In genomic region chr2:19911799-19912509, GRCh38 we compare ENCODE assay signal across 14 cellular contexts. TPM values are rescaled to one million over a fixed set of nuclear protein-coding genes. Genes with fewer than 3 reads are reported as not detected.
DNase-seq lines count a peak whose midpoint lies in the region; ATAC-seq, FAIRE-seq and TF ChIP-seq lines count a peak whose summit lies in the region.
"Had no signal": no experiment of that assay in that cellular context is flagged by ENCODE, and none has a peak within 500 bp of the region (broad histone marks: within the 10 kb centered on the region; RNA-seq: fewer than 3 reads in every experiment).

No MANE protein-coding gene starts in this region.

- no peak overlapping the region for H3K4me3 Mint-ChIP-seq in activated CD4-positive, alpha-beta T cell treated with anti-CD3 and anti-CD28 coated beads for 36 hours
- H3K4me3 Mint-ChIP-seq: activated CD8-positive, alpha-beta memory T cell treated with anti-CD3 and anti-CD28 coated beads, Interleukin-2, amount 10 ng/mL, durations not matched to agents 7 days and 5 days; natural killer cell had no signal

- intact Hi-C loops in PC-3 (cut with micrococcal nuclease) = loop anchor here (1.0 to 5.0 kb wide), 3 partner anchors 21 to 140 kb away; partner anchors contain the start of gene LAPTM4A
- intact Hi-C loops in activated CD4-positive, alpha-beta T cell treated with anti-CD3 and anti-CD28 coated beads for 36 hours (cut with DNase I, micrococcal nuclease) = no loop called here

- H2AFZ ChIP-seq in PC-3 (ENCODE audit: low read length) = no peak overlapping the region

- H3K9ac ChIP-seq in PC-3 (ENCODE audit: low read length) = no peak overlapping the region

- no peak for FAIRE-seq in GM12892 (lab: Jason Lieb, UNC)
- FAIRE-seq: D721Med had no signal

- H3K36me3 ChIP-seq in PC-3 (ENCODE audit: low read depth, low read length) = 0 out of 2 replicates have a peak, but pooled peaks cover 4% of the 10 kb centered on the region

- H3K79me2 ChIP-seq in PC-3 (ENCODE audit: low read length) = no peaks in the 10 kb centered on the region

- DNase-seq in ELF-1 (ENCODE audit: low read depth, low spot score) = peak; percentile 46
- DNase-seq in PC-3 = peak; percentile 99
- peak; percentile 79 for DNase-seq in choroid plexus epithelial cell (ENCODE audit: low read depth)
- DNase-seq in non-pigmented ciliary epithelial cell (ENCODE audit: low read depth) = peak; percentile 90
- no peak for DNase-seq in activated naive CD4-positive, alpha-beta T cell treated with anti-CD3 and anti-CD28 coated beads, Interleukin-2, amount 50 U/mL, for 16 hours
- DNase-seq in GM12892 (ENCODE audit: insufficient read length) = no peak
- no peak for DNase-seq in activated CD4-positive, alpha-beta T cell treated with anti-CD3 and anti-CD28 coated beads for 36 hours
- DNase-seq: activated CD8-positive, alpha-beta memory T cell treated with anti-CD3 and anti-CD28 coated beads, Interleukin-2, amount 10 ng/mL, durations not matched to agents 7 days and 5 days; amygdala; natural killer cell; NCI-H146 had no signal

- no peak for TF ChIP-seq CTCF in PC-3 (conservative IDR thresholded peaks at IDR 0.05; ENCODE audit: low read depth, low read length)
- TF ChIP-seq CTCF in choroid plexus epithelial cell (conservative IDR thresholded peaks at IDR 0.05; ENCODE audit: low read depth, low read length) = no peak

- ATAC-seq in PC-3 (peak; percentile 97), HG03108 (IDR thresholded peaks at IDR 0.05; ENCODE audit: unreplicated experiment) (no peak)
- ATAC-seq in activated CD4-positive, alpha-beta T cell treated with anti-CD3 and anti-CD28 coated beads for 36 hours = no peak
- ATAC-seq: activated CD8-positive, alpha-beta memory T cell treated with anti-CD3 and anti-CD28 coated beads, Interleukin-2, amount 10 ng/mL, durations not matched to agents 7 days and 5 days; natural killer cell had no signal

- peaks cover 4% of the 10 kb centered on the region for H3F3A ChIP-seq in PC-3 (ENCODE audit: low read length, unreplicated experiment)

- no peak overlapping the region for H3K27ac Mint-ChIP-seq in activated CD4-positive, alpha-beta T cell treated with anti-CD3 and anti-CD28 coated beads for 36 hours
- H3K27ac Mint-ChIP-seq: activated CD8-positive, alpha-beta memory T cell treated with anti-CD3 and anti-CD28 coated beads, Interleukin-2, amount 10 ng/mL, durations not matched to agents 7 days and 5 days; natural killer cell had no signal

- no peaks in the 10 kb centered on the region for H3K27me3 Mint-ChIP-seq in activated CD4-positive, alpha-beta T cell treated with anti-CD3 and anti-CD28 coated beads for 36 hours

- no peaks in the 10 kb centered on the region for H3K9me3 Mint-ChIP-seq in activated CD4-positive, alpha-beta T cell treated with anti-CD3 and anti-CD28 coated beads for 36 hours (ENCODE audit: low read depth)
- H3K9me3 Mint-ChIP-seq: natural killer cell had no signal

- H3K27me3 ChIP-seq in PC-3 (ENCODE audit: low read length) = no peaks in the 10 kb centered on the region

- H3K4me1 Mint-ChIP-seq in activated CD4-positive, alpha-beta T cell treated with anti-CD3 and anti-CD28 coated beads for 36 hours = no peaks in the 10 kb centered on the region
- H3K4me1 Mint-ChIP-seq: natural killer cell had no signal

- 0 out of 2 replicates have a peak overlapping the region, but pooled peaks have one; percentile 6 for H3K4me3 ChIP-seq in PC-3 (ENCODE audit: low read length)
- no peak overlapping the region for H3K4me3 ChIP-seq in choroid plexus epithelial cell (ENCODE audit: low read depth, low read length)
- H3K4me3 ChIP-seq: skin epidermis had no signal

- POLR2A ChIA-PET in PC-3 (lab: Charles Lee; ENCODE audit: unreplicated experiment) = interaction anchor here (0.6 to 1.1 kb wide), 4 partner anchors 11 to 300 kb away, joined by 3 to 22 read pairs (median 3); no protein-coding TSS in a partner anchor
- POLR2A ChIA-PET in activated CD4-positive, alpha-beta T cell treated with anti-CD3 and anti-CD28 coated beads for 36 hours (lab: Charles Lee) = no interaction called here

- no peaks in the 10 kb centered on the region for H3K9me3 ChIP-seq in PC-3 (ENCODE audit: low read length)

- CTCF ChIA-PET in PC-3 (lab: Charles Lee) = interaction anchor here (0.5 kb wide), 1 partner anchor 21 kb away, joined by 4 read pairs; no protein-coding TSS in a partner anchor
- CTCF ChIA-PET in activated CD4-positive, alpha-beta T cell treated with anti-CD3 and anti-CD28 coated beads for 36 hours (lab: Charles Lee) = interaction anchor here (0.8 kb wide), 1 partner anchor 125 kb away, joined by 3 read pairs; no protein-coding TSS in a partner anchor

- H3K27ac ChIP-seq in PC-3 (ENCODE audit: low read length) = peak overlapping the region; percentile 71
- H3K27ac ChIP-seq: skin epidermis had no signal

- BruUV-seq in PC-3 (replicated peaks; lab: Mats Ljungman, UMichigan) = TSS peak; percentile 99

- peaks cover 32% of the 10 kb centered on the region for H3K4me1 ChIP-seq in PC-3 (ENCODE audit: insufficient read depth, low read length)

- peaks cover 8% of the 10 kb centered on the region for H3K36me3 Mint-ChIP-seq in activated CD4-positive, alpha-beta T cell treated with anti-CD3 and anti-CD28 coated beads for 36 hours (ENCODE audit: low read depth)
- H3K36me3 Mint-ChIP-seq: natural killer cell had no signal

- H3K9me2 ChIP-seq in PC-3 (replicated peaks; ENCODE audit: low read length) = no peaks in the 10 kb centered on the region

- no peaks in the 10 kb centered on the region for H4K20me1 ChIP-seq in PC-3 (ENCODE audit: low read length)

- no peak for TF ChIP-seq POLR2A in GM12892 (IDR thresholded peaks at IDR 0.05; ENCODE audit: low read depth, low read length)

- H3K4me2 ChIP-seq in PC-3 (ENCODE audit: low read length) = peak overlapping the region; percentile 57

RNA-seq across cellular contexts. Expression of gene TTC32, which starts 10.2 kb away (rescaled TPM):
- total RNA-seq in PC-3 (2014; rRNA removed) = 10.0 and 12.1 TPM in 2 replicates
- 18.7 TPM for polyA plus RNA-seq in GM12892 (2012; ENCODE audit: missing spikeins)
- total RNA-seq in activated CD4-positive, alpha-beta T cell treated with anti-CD3 and anti-CD28 coated beads for 36 hours = 10 to 100 TPM in 1 of 2 experiments, 1 to 10 TPM in 1; 8.8 to 15.7 TPM

Comparison
In these comparisons a context has a peak if more than half of its experiments do, and no peak if none do; other contexts are left out.
1. DNase-seq: peak in ELF-1 (single experiment), PC-3 (single experiment), choroid plexus epithelial cell (single experiment) and non-pigmented ciliary epithelial cell (single experiment); none in activated naive CD4-positive, alpha-beta T cell treated with anti-CD3 and anti-CD28 coated beads, Interleukin-2, amount 50 U/mL, for 16 hours (single experiment), GM12892 (single experiment) and activated CD4-positive, alpha-beta T cell treated with anti-CD3 and anti-CD28 coated beads for 36 hours (single experiment).